8 cellular contexts compared by ENCODE assay signal in the genomic region with DNA sequence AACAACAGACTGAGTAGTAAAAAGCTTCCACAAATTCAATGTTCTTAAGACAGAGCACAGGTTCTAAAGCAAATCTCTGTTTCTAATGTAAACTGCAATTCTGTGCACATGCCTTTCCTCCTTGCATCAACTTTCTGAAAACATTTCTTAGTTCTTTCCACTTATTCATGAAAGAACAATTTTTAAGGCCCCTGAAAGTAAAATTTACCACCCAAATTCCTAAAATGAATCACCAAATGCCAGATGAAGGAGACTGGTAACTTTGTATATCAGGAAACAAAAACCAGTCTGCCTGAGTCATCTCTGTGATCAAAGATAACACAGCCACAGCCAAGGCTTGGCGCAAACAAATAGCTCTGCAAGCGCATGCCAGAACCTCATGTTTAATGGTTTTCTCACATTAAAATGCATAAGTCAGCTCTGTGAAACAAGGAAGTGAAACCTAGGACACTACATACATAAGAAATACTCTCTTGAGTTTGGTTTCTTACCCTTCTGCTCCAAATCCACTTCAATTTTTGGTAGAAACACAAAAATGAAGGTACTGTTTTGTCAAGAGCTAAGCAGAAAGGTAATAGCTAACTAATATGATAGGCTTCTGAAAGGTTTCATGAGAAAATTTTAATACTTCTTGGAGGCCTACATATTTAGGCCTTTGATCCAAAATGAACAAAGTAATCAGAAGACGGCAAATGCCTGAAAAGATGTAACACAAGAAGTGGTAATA.
A peak's percentile ranks its signal among the peaks of the same experiment; 100 is the strongest.
DNase-seq lines count a peak whose midpoint lies in the region; ATAC-seq and TF ChIP-seq lines count a peak whose summit lies in the region.

No MANE protein-coding gene starts in this region.

- H3K27me3 Mint-ChIP-seq in GM23338 (ENCODE audit: insufficient read depth, low read depth, poor library complexity), result no peaks in the 10 kb centered on the region

- no peaks in the 10 kb centered on the region for H4K20me1 ChIP-seq in GM23338 (replicated peaks; ENCODE audit: insufficient read depth)

- DNase-seq in EL (peak; percentile 98), GM23338 (ENCODE audit: low spot score) (no peak), LHCN-M2 (ENCODE audit: low read depth) (peak; percentile 93), medulla oblongata (ENCODE audit: extremely low spot score) (peak; percentile 87), NCI-H1436 (lab: John Stamatoyannopoulos, UW) (no peak)
- peak; percentile 16 to 51 for DNase-seq in stimulated activated CD8-positive, alpha-beta memory T cell treated with anti-CD3 and anti-CD28 coated beads, Interleukin-15, amount 100 ng/mL, for 4 hours (ENCODE audit: low read depth in 2 of 2)

- peak overlapping the region; percentile 80 for H3K27ac Mint-ChIP-seq in GM23338

- no peak for TF ChIP-seq CTCF in GM23338 (conservative IDR thresholded peaks at IDR 0.05; ENCODE audit: low read depth in 2 of 2)

- H3K27ac ChIP-seq in GM23338 (ENCODE audit: low read depth) (0 out of 2 replicates have a peak overlapping the region, but pooled peaks have one; percentile 47), cingulate gyrus (ENCODE audit: low read depth, low read length) (peak overlapping the region; percentile 49)

- no peaks in the 10 kb centered on the region for H3K4me1 Mint-ChIP-seq in GM23338

- H3K27me3 ChIP-seq in GM23338 (ENCODE audit: insufficient read depth), result no peaks in the 10 kb centered on the region

- H3K4me3 Mint-ChIP-seq in GM23338, result no peak overlapping the region

- H3K4me3 ChIP-seq in GM23338, result no peak overlapping the region

- no peaks in the 10 kb centered on the region for H3K4me1 ChIP-seq in GM23338 (ENCODE audit: insufficient read depth)

- peaks cover 3% of the 10 kb centered on the region; the same call in 1 of the 3 replicates for H3K36me3 Mint-ChIP-seq in GM23338 (ENCODE audit: low read depth)

- no peaks in the 10 kb centered on the region for H3K36me3 ChIP-seq in GM23338 (ENCODE audit: insufficient read depth)

- no peak for ATAC-seq in GM23338
- ATAC-seq in activated CD4-positive, CD25-positive, alpha-beta regulatory T cell treated with anti-CD3 and anti-CD28 coated beads, Interleukin-2, amount 50 U/mL, for 24 hours, result peak; percentile 97

- no peaks in the 10 kb centered on the region for H3F3A ChIP-seq in GM23338 (replicated peaks; ENCODE audit: low read depth)

- H3K9me3 Mint-ChIP-seq in GM23338, result peaks cover 2% of the 10 kb centered on the region; the same call in 1 of the 3 replicates

- H2AFZ ChIP-seq in GM23338, result no peak overlapping the region

- no peak overlapping the region for H3K4me2 ChIP-seq in GM23338

- no peaks in the 10 kb centered on the region for H3K9me2 ChIP-seq in GM23338 (ENCODE audit: insufficient read depth)

- H3K79me2 ChIP-seq in GM23338 (replicated peaks; ENCODE audit: insufficient read depth), result no peaks in the 10 kb centered on the region

TF ChIP-seq in GM23338, 12 proteins besides CTCF, POLR2A, EP300 and RAD21 (continues in another document):
- TF ChIP-seq EZH2 (IDR thresholded peaks at IDR 0.05; ENCODE audit: low read depth, unreplicated experiment) (no peak), NANOG (IDR thresholded peaks at IDR 0.05; ENCODE audit: borderline replicate concordance) (no peak), CREB1 (CRISPR knock-in tag; IDR thresholded peaks at IDR 0.05; ENCODE audit: low read depth) (no peak), JUNB (IDR thresholded peaks at IDR 0.05; ENCODE audit: unreplicated experiment) (no peak), ZNF331 (CRISPR knock-in tag; IDR thresholded peaks at IDR 0.05; ENCODE audit: low read depth) (no peak), POLR2AphosphoS5 (IDR thresholded peaks at IDR 0.05; ENCODE audit: low read depth) (no peak)
- TF ChIP-seq, protein P1, sequence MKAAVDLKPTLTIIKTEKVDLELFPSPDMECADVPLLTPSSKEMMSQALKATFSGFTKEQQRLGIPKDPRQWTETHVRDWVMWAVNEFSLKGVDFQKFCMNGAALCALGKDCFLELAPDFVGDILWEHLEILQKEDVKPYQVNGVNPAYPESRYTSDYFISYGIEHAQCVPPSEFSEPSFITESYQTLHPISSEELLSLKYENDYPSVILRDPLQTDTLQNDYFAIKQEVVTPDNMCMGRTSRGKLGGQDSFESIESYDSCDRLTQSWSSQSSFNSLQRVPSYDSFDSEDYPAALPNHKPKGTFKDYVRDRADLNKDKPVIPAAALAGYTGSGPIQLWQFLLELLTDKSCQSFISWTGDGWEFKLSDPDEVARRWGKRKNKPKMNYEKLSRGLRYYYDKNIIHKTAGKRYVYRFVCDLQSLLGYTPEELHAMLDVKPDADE (IDR thresholded peaks at IDR 0.05), result no peak
- TF ChIP-seq, protein P2, sequence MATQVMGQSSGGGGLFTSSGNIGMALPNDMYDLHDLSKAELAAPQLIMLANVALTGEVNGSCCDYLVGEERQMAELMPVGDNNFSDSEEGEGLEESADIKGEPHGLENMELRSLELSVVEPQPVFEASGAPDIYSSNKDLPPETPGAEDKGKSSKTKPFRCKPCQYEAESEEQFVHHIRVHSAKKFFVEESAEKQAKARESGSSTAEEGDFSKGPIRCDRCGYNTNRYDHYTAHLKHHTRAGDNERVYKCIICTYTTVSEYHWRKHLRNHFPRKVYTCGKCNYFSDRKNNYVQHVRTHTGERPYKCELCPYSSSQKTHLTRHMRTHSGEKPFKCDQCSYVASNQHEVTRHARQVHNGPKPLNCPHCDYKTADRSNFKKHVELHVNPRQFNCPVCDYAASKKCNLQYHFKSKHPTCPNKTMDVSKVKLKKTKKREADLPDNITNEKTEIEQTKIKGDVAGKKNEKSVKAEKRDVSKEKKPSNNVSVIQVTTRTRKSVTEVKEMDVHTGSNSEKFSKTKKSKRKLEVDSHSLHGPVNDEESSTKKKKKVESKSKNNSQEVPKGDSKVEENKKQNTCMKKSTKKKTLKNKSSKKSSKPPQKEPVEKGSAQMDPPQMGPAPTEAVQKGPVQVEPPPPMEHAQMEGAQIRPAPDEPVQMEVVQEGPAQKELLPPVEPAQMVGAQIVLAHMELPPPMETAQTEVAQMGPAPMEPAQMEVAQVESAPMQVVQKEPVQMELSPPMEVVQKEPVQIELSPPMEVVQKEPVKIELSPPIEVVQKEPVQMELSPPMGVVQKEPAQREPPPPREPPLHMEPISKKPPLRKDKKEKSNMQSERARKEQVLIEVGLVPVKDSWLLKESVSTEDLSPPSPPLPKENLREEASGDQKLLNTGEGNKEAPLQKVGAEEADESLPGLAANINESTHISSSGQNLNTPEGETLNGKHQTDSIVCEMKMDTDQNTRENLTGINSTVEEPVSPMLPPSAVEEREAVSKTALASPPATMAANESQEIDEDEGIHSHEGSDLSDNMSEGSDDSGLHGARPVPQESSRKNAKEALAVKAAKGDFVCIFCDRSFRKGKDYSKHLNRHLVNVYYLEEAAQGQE (IDR thresholded peaks at IDR 0.05; ENCODE audit: unreplicated experiment), result no peak

Comparison
In these comparisons a context has a peak if more than half of its experiments do, and no peak if none do; other contexts are left out.
1. DNase-seq: peak in EL (single experiment), LHCN-M2 (single experiment), medulla oblongata (single experiment) and stimulated activated CD8-positive, alpha-beta memory T cell treated with anti-CD3 and anti-CD28 coated beads, Interleukin-15, amount 100 ng/mL, for 4 hours (2 of 2); none in GM23338 (single experiment) and NCI-H1436 (single experiment).